ENCODE assay signal across 8 cellular contexts in genomic region chr20:45343867-45344721, GRCh38. TPM values are rescaled to one million over a fixed set of nuclear protein-coding genes. Genes with fewer than 3 reads are reported as not detected.
DNase-seq lines count a peak whose midpoint lies in the region.
"Had no signal": no experiment of that assay in that cellular context is flagged by ENCODE, and none has a peak within 500 bp of the region (broad histone marks: within the 10 kb centered on the region; RNA-seq: fewer than 3 reads in every experiment).

No MANE protein-coding gene starts in this region.

- H3K27me3 ChIP-seq in mucosa of stomach (ENCODE audit: control insufficient read depth, insufficient read depth, low read length) = no peaks in the 10 kb centered on the region

- DNase-seq in GM03348 (ENCODE audit: low spot score) (peak; percentile 85), NCI-H69 (lab: John Stamatoyannopoulos, UW) (peak; percentile 53), dermis blood vessel endothelial cell (peak; percentile 91), KG1 (lab: John Stamatoyannopoulos, UW) (no peak), NCI-H774 (lab: John Stamatoyannopoulos, UW) (no peak)
- DNase-seq in activated CD4-positive, CD25-positive, alpha-beta regulatory T cell treated with anti-CD3 and anti-CD28 coated beads, Interleukin-2, amount 50 U/mL, for 72 hours = no peak

- no peaks in the 10 kb centered on the region for H3K36me3 ChIP-seq in mucosa of stomach (ENCODE audit: control insufficient read depth, insufficient read depth, low read length)

- H3K4me3 ChIP-seq in mucosa of stomach (ENCODE audit: low read length) = peak overlapping the region; percentile 86

- H3K4me1 ChIP-seq in mucosa of stomach (ENCODE audit: control insufficient read depth, insufficient read depth, low read length) = peaks cover 75% of the 10 kb centered on the region

- peak overlapping the region; percentile 97 for H3K9ac ChIP-seq in mucosa of stomach (ENCODE audit: low read length)

- no peaks in the 10 kb centered on the region for H3K9me3 ChIP-seq in mucosa of stomach (ENCODE audit: control insufficient read depth, low read length)

RNA-seq across cellular contexts. Expression of gene SDC4, which starts 4.1 kb away (rescaled TPM):
- total RNA-seq in dermis blood vessel endothelial cell = 41.5 and 79.3 TPM in 2 replicates

RNA-seq across cellular contexts. Expression of gene SYS1, which starts 18.9 kb away (rescaled TPM):
- 23.3 and 26.2 TPM in 2 replicates for total RNA-seq in dermis blood vessel endothelial cell

RNA-seq across cellular contexts. Expression of gene TP53TG5, which starts 34.0 kb away (rescaled TPM):
- not detected in 2 replicates for total RNA-seq in dermis blood vessel endothelial cell
- total RNA-seq: T-helper 1 cell treated with Interleukin-12 subunit alpha and Interleukin-12 subunit beta and Interleukin-4 antibody, amounts not matched to agents 30 ng/mL and 1 ng/mL, for 36 hours had no signal

RNA-seq across cellular contexts. Expression of gene MATN4, which starts 36.0 kb away (rescaled TPM):
- total RNA-seq in dermis blood vessel endothelial cell = 0.09 and 0.17 TPM in 2 replicates

RNA-seq across cellular contexts. Expression of gene RBPJL, which starts 37.5 kb away (rescaled TPM):
- not detected in 2 replicates for total RNA-seq in dermis blood vessel endothelial cell
- total RNA-seq: T-helper 1 cell treated with Interleukin-12 subunit alpha and Interleukin-12 subunit beta and Interleukin-4 antibody, amounts not matched to agents 30 ng/mL and 1 ng/mL, for 36 hours had no signal

Comparison
In these comparisons a context has a peak if more than half of its experiments do, and no peak if none do; other contexts are left out.
1. DNase-seq: peak in GM03348 (single experiment), NCI-H69 (single experiment) and dermis blood vessel endothelial cell (single experiment); none in activated CD4-positive, CD25-positive, alpha-beta regulatory T cell treated with anti-CD3 and anti-CD28 coated beads, Interleukin-2, amount 50 U/mL, for 72 hours (single experiment), KG1 (single experiment) and NCI-H774 (single experiment).